17 cellular contexts compared by ENCODE assay signal in genomic region chr15:68842958-68843357, GRCh38. TPM values are rescaled to one million over a fixed set of nuclear protein-coding genes. Genes with fewer than 3 reads are reported as not detected.
DNase-seq lines count a peak whose midpoint lies in the region; ATAC-seq and FAIRE-seq lines count a peak whose summit lies in the region.
"Had no signal": no experiment of that assay in that cellular context is flagged by ENCODE, and none has a peak within 500 bp of the region (broad histone marks: within the 10 kb centered on the region; RNA-seq: fewer than 3 reads in every experiment).

No MANE protein-coding gene starts in this region.

- H3K27me3 Mint-ChIP-seq in T-helper 1 cell treated with Interleukin-12 subunit alpha and Interleukin-12 subunit beta and Interleukin-4 antibody, amounts not matched to agents 30 μg/mL and 1 μg/mL, for 36 hours (ENCODE audit: low read depth), result peaks cover 71% of the 10 kb centered on the region
- peaks cover 74% of the 10 kb centered on the region for H3K27me3 Mint-ChIP-seq in T-helper 17 cell
- H3K27me3 Mint-ChIP-seq in naive B cell, result peaks cover 36 to 67% (median 37%) of the 10 kb centered on the region in 3 donors

- peaks cover 2% of the 10 kb centered on the region for H3K4me1 Mint-ChIP-seq in T-helper 1 cell treated with Interleukin-12 subunit alpha and Interleukin-12 subunit beta and Interleukin-4 antibody, amounts not matched to agents 30 μg/mL and 1 μg/mL, for 36 hours (ENCODE audit: low read depth)
- H3K4me1 Mint-ChIP-seq in T-helper 17 cell (peaks cover 10% of the 10 kb centered on the region), naive B cell (peaks cover 8 to 21% (median 17%) of the 10 kb centered on the region in 3 donors)

- ATAC-seq in T-helper 17 cell (no peak), naive B cell (ENCODE audit: low read depth in 2 of 2) (no peak), HG02678 (IDR thresholded peaks at IDR 0.05; ENCODE audit: unreplicated experiment) (no peak), GM18909 (IDR thresholded peaks at IDR 0.05; ENCODE audit: poor library complexity, unreplicated experiment) (no peak)

- no peaks in the 10 kb centered on the region for H3K9me3 Mint-ChIP-seq in T-helper 1 cell treated with Interleukin-12 subunit alpha and Interleukin-12 subunit beta and Interleukin-4 antibody, amounts not matched to agents 30 μg/mL and 1 μg/mL, for 36 hours
- H3K9me3 Mint-ChIP-seq in naive B cell, result peaks cover 0 to 3% (median 0%) of the 10 kb centered on the region in 7 donors

- H3K27ac Mint-ChIP-seq in T-helper 1 cell treated with Interleukin-12 subunit alpha and Interleukin-12 subunit beta and Interleukin-4 antibody, amounts not matched to agents 30 μg/mL and 1 μg/mL, for 36 hours, result no peak overlapping the region
- H3K27ac Mint-ChIP-seq in T-helper 17 cell, result no peak overlapping the region
- H3K27ac Mint-ChIP-seq in naive B cell, result peak overlapping the region in 1 of 6 donors; percentile 69

- H3K9me3 ChIP-seq in T-helper 17 cell (ENCODE audit: control insufficient read depth, low read length, poor library complexity, severe bottlenecking), result no peaks in the 10 kb centered on the region
- H3K9me3 ChIP-seq: SK-N-SH had no signal

- peak overlapping the region; percentile 20 for H3K4me3 Mint-ChIP-seq in T-helper 1 cell treated with Interleukin-12 subunit alpha and Interleukin-12 subunit beta and Interleukin-4 antibody, amounts not matched to agents 30 μg/mL and 1 μg/mL, for 36 hours
- H3K4me3 Mint-ChIP-seq in T-helper 17 cell (peak overlapping the region; percentile 63), naive B cell (peak overlapping the region in 6 of 8 donors; percentile 28 to 87 (median 57))

- DNase-seq in T-helper 1 cell (no peak), T-helper 17 cell (no peak), naive B cell (no peak), urothelium cell line (ENCODE audit: low spot score) (no peak)
- no peak for DNase-seq in activated naive CD4-positive, alpha-beta T cell treated with anti-CD3 and anti-CD28 coated beads, Interleukin-2, amount 50 U/mL, for 16 hours
- DNase-seq: KBM-7; NCI-H1092; NCI-H2107; NCI-H226; NK-92 treated with Interleukin-12 subunit alpha and Interleukin-12 subunit beta, amount 100 ng/mL, for 24 hours; PC-9; SK-N-SH had no signal

- FAIRE-seq in urothelium cell line (lab: Jason Lieb, UNC), result peak; percentile 42
- FAIRE-seq: GM12878, GM18507 had no signal

- H3K36me3 Mint-ChIP-seq in T-helper 1 cell treated with Interleukin-12 subunit alpha and Interleukin-12 subunit beta and Interleukin-4 antibody, amounts not matched to agents 30 μg/mL and 1 μg/mL, for 36 hours (ENCODE audit: low read depth), result no peaks in the 10 kb centered on the region
- H3K36me3 Mint-ChIP-seq in T-helper 17 cell (ENCODE audit: low read depth), result peaks cover 2% of the 10 kb centered on the region
- no peaks in the 10 kb centered on the region for H3K36me3 Mint-ChIP-seq in naive B cell

RNA-seq across cellular contexts. Expression of gene ANP32A, which starts 22.3 kb away (rescaled TPM):
- 10 to 100 TPM; 78.7 to 83.3 TPM for total RNA-seq in T-helper 17 cell
- polyA plus RNA-seq in naive B cell (ENCODE audit: low read depth in 6 of 6), result 100 to 1,000 TPM; 110 to 149 (median 131) TPM
